Comparison of ENCODE assay signal across 17 cellular contexts in genomic region chr4:47785196-47785595, GRCh38. TPM values are rescaled to one million over a fixed set of nuclear protein-coding genes. Genes with fewer than 3 reads are reported as not detected.
DNase-seq lines count a peak whose midpoint lies in the region; ATAC-seq lines count a peak whose summit lies in the region.
"Had no signal": no experiment of that assay in that cellular context is flagged by ENCODE, and none has a peak within 500 bp of the region (broad histone marks: within the 10 kb centered on the region; RNA-seq: fewer than 3 reads in every experiment).

No MANE protein-coding gene starts in this region.

- no peak overlapping the region for H3K4me3 ChIP-seq in right cardiac atrium (ENCODE audit: low read length)
- H3K4me3 ChIP-seq: GM23248, HAP-1 had no signal

- DNase-seq in SW480 (ENCODE audit: low spot score), result peak; percentile 29
- no peak for DNase-seq in Right ventricle myocardium superior
- DNase-seq in left cardiac atrium, result no peak
- DNase-seq in right cardiac atrium, result no peak
- no peak for DNase-seq in DMS 273 treated with DMSO at 0.1 percent for 48 hours (lab: John Stamatoyannopoulos, UW)
- no peak for DNase-seq in SIG-M5 treated with dmso at 0.1 percent for 504 hours (lab: John Stamatoyannopoulos, UW; ENCODE audit: unreplicated experiment)
- DNase-seq: ACHN; BE2C; C1 segment of cervical spinal cord; CD4-positive, CD25-positive, alpha-beta regulatory T cell; CD8-positive, alpha-beta memory T cell; COR-L47; GDM1; GM23248 had no signal

- 24% methylated on average over 3 of the region's 3 CpGs for WGBS in right cardiac atrium

- peak overlapping the region; percentile 37 for H3K27ac ChIP-seq in right cardiac atrium (ENCODE audit: low read length)
- H3K27ac ChIP-seq: GM23248 had no signal

- H3K9me3 ChIP-seq in right cardiac atrium (ENCODE audit: control insufficient read depth, low read length), result no peaks in the 10 kb centered on the region
- H3K9me3 ChIP-seq: BE2C, HAP-1 had no signal

- H3K27me3 ChIP-seq in right cardiac atrium (ENCODE audit: control insufficient read depth, insufficient read depth), result no peaks in the 10 kb centered on the region
- H3K27me3 ChIP-seq: BE2C had no signal

- H3K4me1 ChIP-seq in right cardiac atrium (ENCODE audit: control insufficient read depth, insufficient read depth, low read length), result no peaks in the 10 kb centered on the region
- H3K4me1 ChIP-seq: HAP-1 had no signal

- intact Hi-C loops in Right ventricle myocardium superior (cut with DNase I), result loop anchor here (5.0 kb wide), 1 partner anchor 47 kb away; no protein-coding TSS in a partner anchor
- intact Hi-C loops in left cardiac atrium (cut with DNase I), result loop anchor here in 1 of 2 donors (5.0 kb wide), 1 partner anchor 42 kb away; no protein-coding TSS in a partner anchor
- intact Hi-C loops in right cardiac atrium (cut with DNase I), result no loop called here

- ATAC-seq in Right ventricle myocardium superior (ENCODE audit: poor library complexity) (peak; percentile 94), left cardiac atrium (peak; percentile 90 to 91), right cardiac atrium (peak; percentile 55 to 91)
- ATAC-seq in activated CD4-positive, CD25-positive, alpha-beta regulatory T cell treated with anti-CD3 and anti-CD28 coated beads, Interleukin-2, amount 50 U/mL, for 24 hours, result no peak
- ATAC-seq: HepG2 had no signal

RNA-seq across cellular contexts. Expression of gene CORIN, which starts 52.7 kb away (rescaled TPM):
- total RNA-seq in Right ventricle myocardium superior, result 65.0 TPM
- 100 to 1,000 TPM in 1 of 2 donors, 10 to 100 TPM in 1; 89.0 to 106 TPM for total RNA-seq in left cardiac atrium
- total RNA-seq in right cardiac atrium, result 100 to 1,000 TPM; 125 to 226 (median 200) TPM
- 66.2 TPM for polyA plus RNA-seq in right cardiac atrium
- polyA plus RNA-seq: CD4-positive, CD25-positive, alpha-beta regulatory T cell had no signal

Comparison
In these comparisons a context has a peak if more than half of its experiments do, and no peak if none do; other contexts are left out.
1. ATAC-seq: peak in Right ventricle myocardium superior (single experiment), left cardiac atrium (2 of 2) and right cardiac atrium (2 of 2); none in activated CD4-positive, CD25-positive, alpha-beta regulatory T cell treated with anti-CD3 and anti-CD28 coated beads, Interleukin-2, amount 50 U/mL, for 24 hours (0 of 2).